In genomic region chr6:10081075-10081474, GRCh38 we compare ENCODE assay signal across 25 cellular contexts.
"Had no signal": no experiment of that assay in that cellular context is flagged by ENCODE, and none has a peak within 500 bp of the region (broad histone marks: within the 10 kb centered on the region; RNA-seq: fewer than 3 reads in every experiment).

No MANE protein-coding gene starts in this region.

- H3K4me1 Mint-ChIP-seq: nephron, T-cell had no signal

- H3K27ac ChIP-seq: adrenal gland, ascending aorta, left ventricle myocardium inferior, parathyroid adenoma, right lobe of liver, stomach, suprapubic skin, tibial nerve, WERI-Rb-1 had no signal

- H3K36me3 Mint-ChIP-seq: activated naive CD8-positive, alpha-beta T cell; T-cell had no signal

- ATAC-seq: activated T-cell treated with anti-CD3 and anti-CD28 coated beads, Interleukin-2, amount 50 U/mL, for 4 hours; right lobe of liver; T-cell had no signal

- DNase-seq: activated CD4-positive, alpha-beta T cell treated with anti-CD3 and anti-CD28 coated beads for 1 hour; activated CD8-positive, alpha-beta memory T cell treated with anti-CD3 and anti-CD28 coated beads, Interleukin-2, amount 50 U/mL, for 48 hours; activated naive CD4-positive, alpha-beta T cell; activated T-cell treated with anti-CD3 and anti-CD28 coated beads, Interleukin-2, amount 50 U/mL, for 4 hours; adrenal gland; cerebellar nuclear complex; cortex of kidney; effector CD4-positive, alpha-beta T cell; glutamatergic neuron; hippocampal formation; left ventricle myocardium inferior; midbrain; nucleus accumbens; right lobe of liver; stimulated activated CD4-positive, alpha-beta T cell treated with anti-CD3 and anti-CD28 coated beads, Interleukin-1b, Interleukin-23, amount 100 ng/mL, for 48 hours; stomach; T-cell; WERI-Rb-1 had no signal

- H3K9me3 Mint-ChIP-seq: activated T-cell treated with anti-CD3 and anti-CD28 coated beads, Interleukin-2, amount 50 U/mL, for 4 hours; activated T-helper 2 cell treated with anti-CD3 and anti-CD28 coated beads, Interferon-gamma antibody, Interleukin-2, Interleukin-4, amounts not matched to agents 10 μg/mL and 5 μg/mL and 100 μg/mL, durations not matched to agents 14 hours and 24 hours and 36 hours; nephron had no signal

- H3K4me3 Mint-ChIP-seq: activated naive CD8-positive, alpha-beta T cell; activated T-cell treated with anti-CD3 and anti-CD28 coated beads, Interleukin-2, amount 50 U/mL, for 4 hours; nephron; T-cell had no signal

- H3K27ac Mint-ChIP-seq: activated naive CD8-positive, alpha-beta T cell; activated T-helper 2 cell treated with anti-CD3 and anti-CD28 coated beads, Interferon-gamma antibody, Interleukin-2, Interleukin-4, amounts not matched to agents 10 μg/mL and 5 μg/mL and 100 μg/mL, durations not matched to agents 14 hours and 24 hours and 36 hours; nephron; T-cell had no signal

- H3K27me3 Mint-ChIP-seq: activated naive CD8-positive, alpha-beta T cell had no signal
